In the genomic region with DNA sequence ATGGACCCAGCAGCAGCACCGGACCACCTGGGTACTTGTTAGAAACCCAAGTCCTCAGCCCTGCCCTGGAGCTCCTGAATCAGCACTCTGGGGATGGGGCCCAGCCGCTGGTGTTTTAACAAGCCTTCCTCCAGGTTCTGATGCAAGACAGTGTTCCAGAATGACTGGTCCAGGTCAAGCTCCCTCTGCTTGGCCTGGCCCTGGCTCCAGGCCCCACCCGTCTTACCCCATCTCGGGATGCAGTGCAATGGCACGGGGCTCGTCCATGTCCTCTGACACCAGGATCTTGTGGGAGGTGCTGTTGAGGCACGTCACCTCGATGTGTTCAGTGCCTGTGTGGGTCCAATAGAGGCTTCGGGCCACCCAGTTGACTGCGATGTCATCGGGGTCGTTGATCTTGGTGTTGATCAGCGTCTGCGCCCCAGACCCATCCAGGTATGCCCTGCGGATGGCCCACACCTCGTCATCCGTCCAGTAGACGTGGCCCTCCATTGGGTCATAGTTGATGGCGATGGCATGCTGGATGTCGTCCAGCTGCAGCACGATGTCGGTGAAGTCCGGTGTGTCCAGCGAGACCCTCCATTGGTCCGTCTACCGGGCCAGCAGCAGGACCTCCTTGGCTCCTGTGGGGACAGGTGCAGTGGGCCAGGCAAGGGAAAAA, we compare ENCODE assay signal across 22 cellular contexts.
DNase-seq lines count a peak whose midpoint lies in the region; ATAC-seq, FAIRE-seq and TF ChIP-seq lines count a peak whose summit lies in the region.
"Had no signal": no experiment of that assay in that cellular context is flagged by ENCODE, and none has a peak within 500 bp of the region (broad histone marks: within the 10 kb centered on the region; RNA-seq: fewer than 3 reads in every experiment).

No MANE protein-coding gene starts in this region.

- H3K4me3 ChIP-seq in BLaER1: no peak overlapping the region; the same call in 1 of the 2 replicates
- H3K4me3 ChIP-seq in kidney (ENCODE audit: low read length in 2 of 2): no peak overlapping the region
- no peak overlapping the region for H3K4me3 ChIP-seq in sigmoid colon
- H3K4me3 ChIP-seq in lower lobe of right lung: no peak overlapping the region
- H3K4me3 ChIP-seq: K562, MG63 had no signal

- H3K27ac Mint-ChIP-seq in activated T-cell treated with anti-CD3 and anti-CD28 coated beads, Interleukin-2, amount 50 U/mL, for 24 hours: no peak overlapping the region

- H3K27ac ChIP-seq in BLaER1 (peak overlapping the region; percentile 62), kidney (ENCODE audit: low read depth in 2 of 2, low read length in 2 of 2) (no peak overlapping the region), sigmoid colon (no peak overlapping the region), lower lobe of right lung (no peak overlapping the region)
- H3K27ac ChIP-seq: C4-2B had no signal

- 94 to 96% methylated on average over 26 of the region's 26 CpGs for WGBS in sigmoid colon, 2 donors

- H3K36me3 ChIP-seq in BLaER1 (peaks cover 95% of the 10 kb centered on the region), kidney (ENCODE audit: control insufficient read depth in 1 of 2, insufficient read depth in 2 of 2, low read length in 2 of 2) (peaks cover 14 to 17% of the 10 kb centered on the region in 2 donors), sigmoid colon (peaks cover 0 to 45% (median 8%) of the 10 kb centered on the region in 4 donors), lower lobe of right lung (peaks cover 51% of the 10 kb centered on the region)
- H3K36me3 ChIP-seq: MG63 had no signal

- peaks cover 97% of the 10 kb centered on the region for H4K20me1 ChIP-seq in BLaER1

- no peak overlapping the region for H3K4me3 Mint-ChIP-seq in activated T-cell treated with anti-CD3 and anti-CD28 coated beads, Interleukin-2, amount 50 U/mL, for 24 hours
- H3K4me3 Mint-ChIP-seq: CD8-positive, alpha-beta memory T cell had no signal

- H3K27me3 ChIP-seq in BLaER1 (no peaks in the 10 kb centered on the region), sigmoid colon (no peaks in the 10 kb centered on the region), lower lobe of right lung (ENCODE audit: low read depth) (no peaks in the 10 kb centered on the region)
- H3K27me3 ChIP-seq: MG63 had no signal

- intact Hi-C loops in kidney (cut with DNase I): no loop called here
- intact Hi-C loops in sigmoid colon (cut with DNase I): loop anchor here (5.0 kb wide), 2 partner anchors 88 to 413 kb away; no protein-coding TSS in a partner anchor
- intact Hi-C loops in lower lobe of right lung (cut with DNase I): no loop called here

- H3K9me3 ChIP-seq in BLaER1: no peaks in the 10 kb centered on the region
- no peaks in the 10 kb centered on the region for H3K9me3 ChIP-seq in kidney (ENCODE audit: control insufficient read depth in 1 of 2, low read length in 2 of 2)
- H3K9me3 ChIP-seq in sigmoid colon: no peaks in the 10 kb centered on the region
- no peaks in the 10 kb centered on the region for H3K9me3 ChIP-seq in lower lobe of right lung
- H3K9me3 ChIP-seq: MG63 had no signal

- H3K9ac ChIP-seq in BLaER1: no peak overlapping the region
- H3K9ac ChIP-seq in kidney (ENCODE audit: low read length in 2 of 2): no peak overlapping the region

- H3K4me1 ChIP-seq in BLaER1 (peaks cover 98% of the 10 kb centered on the region), kidney (ENCODE audit: control insufficient read depth in 1 of 2, insufficient read depth in 1 of 2, low read depth in 1 of 2, low read length in 2 of 2) (peaks cover 2 to 5% of the 10 kb centered on the region in 2 donors), sigmoid colon (peaks cover 0 to 9% (median 4%) of the 10 kb centered on the region in 4 donors), lower lobe of right lung (peaks cover 27% of the 10 kb centered on the region)

- H3K4me1 Mint-ChIP-seq in activated T-cell treated with anti-CD3 and anti-CD28 coated beads, Interleukin-2, amount 50 U/mL, for 24 hours (ENCODE audit: low read depth): no peaks in the 10 kb centered on the region

- no peak for TF ChIP-seq POLR2A in sigmoid colon (IDR thresholded peaks at IDR 0.05)

- peaks cover 61% of the 10 kb centered on the region for H3K36me3 Mint-ChIP-seq in activated T-cell treated with anti-CD3 and anti-CD28 coated beads, Interleukin-2, amount 50 U/mL, for 24 hours (ENCODE audit: low read depth)

- no peaks in the 10 kb centered on the region for H3K9me3 Mint-ChIP-seq in activated T-cell treated with anti-CD3 and anti-CD28 coated beads, Interleukin-2, amount 50 U/mL, for 24 hours
- H3K9me3 Mint-ChIP-seq: CD8-positive, alpha-beta memory T cell had no signal

- H3K27me3 Mint-ChIP-seq in activated T-cell treated with anti-CD3 and anti-CD28 coated beads, Interleukin-2, amount 50 U/mL, for 24 hours: no peaks in the 10 kb centered on the region
- H3K27me3 Mint-ChIP-seq: CD8-positive, alpha-beta memory T cell had no signal

- peak overlapping the region; percentile 81 for H3K4me2 ChIP-seq in BLaER1

- FAIRE-seq in kidney (lab: Jason Lieb, UNC): no peak
- FAIRE-seq: G401.6, H54, K562 had no signal

- no peak for ATAC-seq in lower lobe of right lung
- ATAC-seq: K562 had no signal

- peak; percentile 25 for DNase-seq in activated T-cell treated with anti-CD3 and anti-CD28 coated beads, Interleukin-2, amount 50 U/mL, for 24 hours
- no peak for DNase-seq in activated T-cell treated with anti-CD3 and anti-CD28 coated beads, Interleukin-2, amount 50 U/mL, for 48 hours
- DNase-seq in kidney (peak; percentile 69), sigmoid colon (peak; percentile 50), COR-L47 (lab: John Stamatoyannopoulos, UW) (no peak), lower lobe of right lung (no peak), GOT3 (lab: John Stamatoyannopoulos, UW) (no peak)
- DNase-seq: 8988T; CD8-positive, alpha-beta memory T cell; MG63; NCI-H1048; NCI-H1417 treated with DMSO at 0.1 percent for 48 hours; NCI-H187; NCI-H446; NCI-H526; OCI-M1; Right ventricle myocardium superior had no signal

- no peak for TF ChIP-seq CTCF in kidney (IDR thresholded peaks at IDR 0.05; ENCODE audit: borderline replicate concordance, extremely low read depth, insufficient read depth)
- no peak for TF ChIP-seq CTCF in sigmoid colon (IDR thresholded peaks at IDR 0.05)
- no peak for TF ChIP-seq CTCF in lower lobe of right lung (IDR thresholded peaks at IDR 0.05)

- no peak for TF ChIP-seq EP300 in sigmoid colon (IDR thresholded peaks at IDR 0.05)

Comparison
In these comparisons a context has a peak if more than half of its experiments do, and no peak if none do; other contexts are left out.
1. DNase-seq: peak in activated T-cell treated with anti-CD3 and anti-CD28 coated beads, Interleukin-2, amount 50 U/mL, for 24 hours (single experiment), kidney (single experiment) and sigmoid colon (single experiment); none in activated T-cell treated with anti-CD3 and anti-CD28 coated beads, Interleukin-2, amount 50 U/mL, for 48 hours (0 of 2), COR-L47 (single experiment), lower lobe of right lung (single experiment) and GOT3 (single experiment).